15 cellular contexts compared by ENCODE assay signal in genomic region chr1:160623860-160624259, GRCh38. TPM values are rescaled to one million over a fixed set of nuclear protein-coding genes. Genes with fewer than 3 reads are reported as not detected.
A peak's percentile ranks its signal among the peaks of the same experiment; 100 is the strongest.
DNase-seq lines count a peak whose midpoint lies in the region; ATAC-seq and TF ChIP-seq lines count a peak whose summit lies in the region.
"Had no signal": no experiment of that assay in that cellular context is flagged by ENCODE, and none has a peak within 500 bp of the region (broad histone marks: within the 10 kb centered on the region; RNA-seq: fewer than 3 reads in every experiment).

No MANE protein-coding gene starts in this region.

- H3K9me3 ChIP-seq in DND-41 (ENCODE audit: insufficient read depth, low read length, severe bottlenecking) (no peaks in the 10 kb centered on the region), OCI-LY7 (ENCODE audit: low read length) (peaks cover 7% of the 10 kb centered on the region; the same call in 1 of the 2 replicates), esophagus muscularis mucosa (no peaks in the 10 kb centered on the region), hepatocyte (ENCODE audit: low read depth) (no peaks in the 10 kb centered on the region), right lobe of liver (no peaks in the 10 kb centered on the region)
- H3K9me3 ChIP-seq: MG63, testis had no signal

- H2AFZ ChIP-seq in DND-41 (ENCODE audit: low read depth, low read length) (peak overlapping the region; percentile 40), OCI-LY7 (ENCODE audit: low read length) (peak overlapping the region; percentile 75; the same call in 1 of the 2 replicates), hepatocyte (no peak overlapping the region)

- ATAC-seq in DND-41 (ENCODE audit: insufficient read depth, low read depth), result peak; percentile 67
- ATAC-seq in GM18870 (IDR thresholded peaks at IDR 0.05; ENCODE audit: unreplicated experiment), result peak; percentile 24
- ATAC-seq in right lobe of liver, result no peak
- ATAC-seq in GM19023 (IDR thresholded peaks at IDR 0.05; ENCODE audit: unreplicated experiment), result no peak

- CTCF ChIA-PET in OCI-LY7 (lab: Charles Lee; ENCODE audit: unreplicated experiment), result no interaction called here

- H3K27ac ChIP-seq in DND-41 (ENCODE audit: low read length), result peak overlapping the region; percentile 69
- peak overlapping the region; percentile 87 for H3K27ac ChIP-seq in OCI-LY7 (ENCODE audit: low read depth, low read length, poor library complexity, severe bottlenecking)
- no peak overlapping the region for H3K27ac ChIP-seq in esophagus muscularis mucosa (replicated peaks in 1 of 4)
- H3K27ac ChIP-seq in hepatocyte, result no peak overlapping the region
- H3K27ac ChIP-seq in right lobe of liver, result no peak overlapping the region
- H3K27ac ChIP-seq: testis had no signal

- 50% methylated on average over 1 of the region's 1 CpG for WGBS in esophagus muscularis mucosa
- 65% methylated on average over 1 of the region's 1 CpG for WGBS in hepatocyte (ENCODE audit: low lambda C conversion rate, missing lambda C conversion rate)
- WGBS in right lobe of liver (ENCODE audit: insufficient coverage, low coverage, low lambda C conversion rate, missing lambda C conversion rate), result 57% methylated on average over 1 of the region's 1 CpG

- peak; percentile 60 for DNase-seq in DND-41
- no peak for DNase-seq in OCI-LY7 (ENCODE audit: low spot score)
- DNase-seq in esophagus muscularis mucosa (ENCODE audit: extremely low spot score), result peak; percentile 37
- no peak for DNase-seq in hepatocyte (ENCODE audit: low spot score)
- DNase-seq in stimulated activated CD4-positive, alpha-beta T cell treated with anti-CD3 and anti-CD28 coated beads, Interleukin-15, amount 100 ng/mL, for 24 hours, result no peak
- no peak for DNase-seq in right lobe of liver
- DNase-seq: activated CD4-positive, alpha-beta T cell treated with anti-CD3 and anti-CD28 coated beads for 48 hours; mammary epithelial cell; MG63; NCI-H2171; occipital lobe; testis had no signal

- H3K4me1 ChIP-seq in DND-41 (ENCODE audit: insufficient read depth, low read length) (peaks cover 79% of the 10 kb centered on the region), OCI-LY7 (ENCODE audit: insufficient read depth, low read length, poor library complexity, severe bottlenecking) (peaks cover 100% of the 10 kb centered on the region), esophagus muscularis mucosa (no peaks in the 10 kb centered on the region), hepatocyte (ENCODE audit: insufficient read depth) (no peaks in the 10 kb centered on the region), right lobe of liver (no peaks in the 10 kb centered on the region)
- H3K4me1 ChIP-seq: testis had no signal

- H3K79me2 ChIP-seq in DND-41 (ENCODE audit: insufficient read depth, low read length), result no peaks in the 10 kb centered on the region
- no peaks in the 10 kb centered on the region for H3K79me2 ChIP-seq in OCI-LY7 (ENCODE audit: insufficient read depth, low read depth, low read length)
- H3K79me2 ChIP-seq in hepatocyte, result no peaks in the 10 kb centered on the region

- H3K9ac ChIP-seq in DND-41 (ENCODE audit: low read depth, low read length), result peak overlapping the region; percentile 16; the same call in 1 of the 2 replicates

- no peak for TF ChIP-seq CTCF in DND-41 (IDR thresholded peaks at IDR 0.05; ENCODE audit: borderline replicate concordance, extremely low read depth, low read length, poor library complexity, severe bottlenecking)
- no peak for TF ChIP-seq CTCF in OCI-LY7 (conservative IDR thresholded peaks at IDR 0.05; ENCODE audit: low read length)
- no peak for TF ChIP-seq CTCF in esophagus muscularis mucosa (IDR thresholded peaks at IDR 0.05)
- TF ChIP-seq CTCF in hepatocyte (IDR thresholded peaks at IDR 0.05; ENCODE audit: poor library complexity), result no peak
- no peak for TF ChIP-seq CTCF in right lobe of liver (IDR thresholded peaks at IDR 0.05)

- TF ChIP-seq EP300 in esophagus muscularis mucosa (IDR thresholded peaks at IDR 0.05), result no peak

- intact Hi-C loops in OCI-LY7 (cut with micrococcal nuclease; ENCODE audit: unreplicated experiment) (loop anchor here (1.0 to 5.0 kb wide), 3 partner anchors 29 to 173 kb away; partner anchors contain the start of gene LY9), esophagus muscularis mucosa (cut with DNase I) (no loop called here), right lobe of liver (cut with DNase I) (no loop called here)

- no peaks in the 10 kb centered on the region for H3K27me3 ChIP-seq in DND-41 (ENCODE audit: insufficient read depth, low read length, poor library complexity)
- no peaks in the 10 kb centered on the region for H3K27me3 ChIP-seq in esophagus muscularis mucosa
- H3K27me3 ChIP-seq in hepatocyte, result no peaks in the 10 kb centered on the region
- no peaks in the 10 kb centered on the region for H3K27me3 ChIP-seq in right lobe of liver
- H3K27me3 ChIP-seq: testis had no signal

- no peak overlapping the region for H3K4me3 ChIP-seq in DND-41 (ENCODE audit: low read depth in 1 of 2, low read length in 2 of 2)
- H3K4me3 ChIP-seq in OCI-LY7 (ENCODE audit: low read depth, low read length, poor library complexity, severe bottlenecking), result peak overlapping the region; percentile 43
- no peak overlapping the region for H3K4me3 ChIP-seq in esophagus muscularis mucosa
- no peak overlapping the region for H3K4me3 ChIP-seq in hepatocyte
- H3K4me3 ChIP-seq in right lobe of liver, result no peak overlapping the region
- H3K4me3 ChIP-seq: MG63, testis had no signal

- H3K36me3 ChIP-seq in DND-41 (ENCODE audit: insufficient read depth, low read length), result no peaks in the 10 kb centered on the region
- H3K36me3 ChIP-seq in OCI-LY7 (ENCODE audit: insufficient read depth, low read length), result 0 out of 2 replicates have a peak, but pooled peaks cover 7% of the 10 kb centered on the region
- H3K36me3 ChIP-seq in esophagus muscularis mucosa, result no peaks in the 10 kb centered on the region
- no peaks in the 10 kb centered on the region for H3K36me3 ChIP-seq in hepatocyte (replicated peaks; ENCODE audit: insufficient read depth, low read depth)
- H3K36me3 ChIP-seq in right lobe of liver, result no peaks in the 10 kb centered on the region
- H3K36me3 ChIP-seq: MG63 had no signal

- no peaks in the 10 kb centered on the region for H3K9me2 ChIP-seq in OCI-LY7 (ENCODE audit: insufficient read depth, low read length)
- H3K9me2 ChIP-seq in hepatocyte (replicated peaks; ENCODE audit: insufficient read depth), result no peaks in the 10 kb centered on the region

- H3K4me2 ChIP-seq in DND-41 (ENCODE audit: insufficient read depth, low read length) (peak overlapping the region; percentile 45), OCI-LY7 (ENCODE audit: low read length) (peak overlapping the region; percentile 67), hepatocyte (no peak overlapping the region)

- TF ChIP-seq POLR2A in esophagus muscularis mucosa (IDR thresholded peaks at IDR 0.05; ENCODE audit: low read depth) (no peak), right lobe of liver (IDR thresholded peaks at IDR 0.05) (no peak)

- no peaks in the 10 kb centered on the region for H4K20me1 ChIP-seq in DND-41 (ENCODE audit: insufficient read depth, low read length)
- no peaks in the 10 kb centered on the region for H4K20me1 ChIP-seq in OCI-LY7 (ENCODE audit: insufficient read depth, low read length)
- no peaks in the 10 kb centered on the region for H4K20me1 ChIP-seq in hepatocyte (ENCODE audit: insufficient read depth, poor library complexity, severe bottlenecking)

- POLR2A ChIA-PET in OCI-LY7 (lab: Charles Lee), result interaction anchor here (0.7 to 3.1 kb wide), 6 partner anchors 30 to 138 kb away, joined by 3 to 14 read pairs (median 4); no protein-coding TSS in a partner anchor

- BruUV-seq in OCI-LY7 (replicated peaks; lab: Mats Ljungman, UMichigan), result TSS peak; percentile 91

RNA-seq across cellular contexts. Expression of gene SLAMF1, which starts 23.0 kb away (rescaled TPM):
- total RNA-seq in OCI-LY7 (2014; rRNA removed; shearing (Covaris generic)), result 0.32 and 0.36 TPM in 2 replicates
- 0.42 and 0.72 TPM in 2 replicates for total RNA-seq in OCI-LY7 (2022)
- 1 to 10 TPM in 2 of 4 donors, under 1 TPM in 2; 0.57 to 5.0 (median 0.95) TPM for total RNA-seq in esophagus muscularis mucosa
- 0.20 and 1.2 TPM in 2 replicates for total RNA-seq in hepatocyte
- 2.1 and 2.3 TPM in 2 replicates for polyA plus RNA-seq in hepatocyte
- under 1 TPM; 0.20 to 0.42 (median 0.28) TPM for total RNA-seq in right lobe of liver
- total RNA-seq: mammary epithelial cell, occipital lobe, skeletal muscle tissue had no signal
- polyA plus RNA-seq: mammary epithelial cell had no signal

RNA-seq across cellular contexts. Expression of gene CD84, which starts 44.6 kb away (rescaled TPM):
- 23.3 and 23.4 TPM in 2 replicates for total RNA-seq in OCI-LY7 (2014; rRNA removed; shearing (Covaris generic))
- 22.2 and 28.8 TPM in 2 replicates for total RNA-seq in OCI-LY7 (2022)
- 1 to 10 TPM; 2.7 to 7.3 (median 4.7) TPM for total RNA-seq in esophagus muscularis mucosa
- total RNA-seq in hepatocyte, result 0.23 and 0.60 TPM in 2 replicates
- polyA plus RNA-seq in hepatocyte, result 0.74 TPM in 1 of 2 replicates, not detected in the other
- 10 to 100 TPM in 1 of 6 experiments, 1 to 10 TPM in 5; 2.4 to 11.1 (median 3.4) TPM for total RNA-seq in right lobe of liver
- total RNA-seq: mammary epithelial cell had no signal
- polyA plus RNA-seq: mammary epithelial cell had no signal

Comparison
In these comparisons a context has a peak if more than half of its experiments do, and no peak if none do; other contexts are left out.
1. ATAC-seq: peak in DND-41 (single experiment) and GM18870 (single experiment); none in right lobe of liver (0 of 4) and GM19023 (single experiment).
2. DNase-seq: peak in DND-41 (single experiment) and esophagus muscularis mucosa (single experiment); none in OCI-LY7 (single experiment), hepatocyte (single experiment), stimulated activated CD4-positive, alpha-beta T cell treated with anti-CD3 and anti-CD28 coated beads, Interleukin-15, amount 100 ng/mL, for 24 hours (single experiment) and right lobe of liver (0 of 3).
3. H3K27ac ChIP-seq: peak in DND-41 (single experiment) and OCI-LY7 (single experiment); none in esophagus muscularis mucosa (0 of 4), hepatocyte (single experiment) and right lobe of liver (0 of 3).